ENCODE assay signal across 29 cellular contexts in the genomic region with DNA sequence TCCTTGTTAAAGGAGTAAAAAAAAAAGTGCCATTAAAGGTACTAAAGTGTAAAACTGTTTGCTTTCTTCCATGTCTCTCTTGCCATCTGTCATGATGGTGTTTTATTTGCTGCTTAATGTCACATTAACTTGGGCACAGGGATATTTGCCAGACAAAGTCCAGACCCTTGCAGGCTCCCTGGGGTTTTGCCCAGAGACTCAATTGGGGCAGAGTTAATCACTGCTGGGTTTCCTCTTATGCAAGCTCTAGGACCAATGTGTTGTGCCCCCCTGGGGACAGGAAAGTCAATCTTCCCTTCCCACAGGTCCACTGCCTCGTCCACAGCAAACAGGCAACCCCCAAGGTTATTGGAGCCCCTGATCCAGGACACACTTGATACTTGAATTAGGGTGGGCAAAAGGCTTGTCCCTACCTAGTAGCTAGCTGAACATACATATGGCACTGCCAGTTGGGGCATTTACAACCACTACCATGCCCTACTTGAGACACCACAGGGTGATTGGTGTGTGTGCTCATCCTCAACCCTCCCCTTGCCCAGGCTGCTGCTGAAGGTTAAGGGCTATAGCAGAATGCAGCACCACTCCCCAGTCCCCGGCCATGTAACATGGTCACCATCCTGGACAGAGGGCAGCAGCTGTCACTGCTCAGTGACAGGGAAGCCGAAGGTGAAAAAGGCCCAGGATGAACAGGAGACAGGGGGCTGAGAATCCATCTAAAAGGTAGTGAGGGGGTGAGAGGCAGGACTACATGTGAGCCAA.
"Had no signal": no experiment of that assay in that cellular context is flagged by ENCODE, and none has a peak within 500 bp of the region (broad histone marks: within the 10 kb centered on the region; RNA-seq: fewer than 3 reads in every experiment).

No MANE protein-coding gene starts in this region.

- H3K27ac ChIP-seq: Peyer's patch, VCaP had no signal

- H3K4me1 ChIP-seq: Peyer's patch had no signal

- H3K36me3 ChIP-seq: Peyer's patch had no signal

- H3K4me3 ChIP-seq: Peyer's patch had no signal

- DNase-seq: activated B cell treated with CpG ODN at 0.5 μM for 24 hours; activated CD4-positive, alpha-beta memory T cell treated with anti-CD3 and anti-CD28 coated beads for 36 hours; activated CD4-positive, alpha-beta T cell treated with anti-CD3 and anti-CD28 coated beads for 4 hours; activated CD4-positive, alpha-beta T cell treated with anti-CD3 and anti-CD28 coated beads, Interleukin-2, amount 50 U/mL, for 1 hour; activated CD4-positive, CD25-positive, alpha-beta regulatory T cell treated with anti-CD3 and anti-CD28 coated beads, Interleukin-2, amount 50 U/mL, for 72 hours; activated CD8-positive, alpha-beta memory T cell treated with anti-CD3 and anti-CD28 coated beads, Interleukin-2, amount 50 U/mL, for 4 hours; activated gamma-delta T cell treated with Interleukin-2 at 50 U/mL for 16 hours; activated naive CD4-positive, alpha-beta T cell treated with anti-CD3 and anti-CD28 coated beads, Interleukin-2, amount 10 ng/mL, durations not matched to agents 7 days and 5 days; activated naive CD8-positive, alpha-beta T cell treated with anti-CD3 and anti-CD28 coated beads, Interleukin-2, amount 50 U/mL, for 24 hours; activated T-cell treated with anti-CD3 and anti-CD28 coated beads for 4 hours; activated T-cell treated with anti-CD3 and anti-CD28 coated beads, Interleukin-2, amount 50 U/mL, for 4 hours; anterior cingulate cortex; Karpas-422; KBM-7; NCI-H1105; NCI-H1436 treated with DMSO at 0.1 percent for 48 hours; NCI-H187 treated with DMSO at 0.1 percent for 48 hours; NCI-H2081; NCI-H345; NCI-H510A; NK-92 treated with Interleukin-12 subunit alpha and Interleukin-12 subunit beta, amount 100 ng/mL, for 24 hours; PC-3; RPMI8226; SW 1271; T-helper 1 cell; T-helper 2 cell; T-helper 9 cell had no signal

- ATAC-seq: activated naive CD8-positive, alpha-beta T cell treated with anti-CD3 and anti-CD28 coated beads, Interleukin-2, amount 50 U/mL, for 24 hours; activated T-cell treated with anti-CD3 and anti-CD28 coated beads, Interleukin-2, amount 50 U/mL, for 4 hours; PC-3 had no signal

- H3K9me3 ChIP-seq: Peyer's patch had no signal

- H3K27me3 ChIP-seq: Peyer's patch had no signal
